In the genomic region with DNA sequence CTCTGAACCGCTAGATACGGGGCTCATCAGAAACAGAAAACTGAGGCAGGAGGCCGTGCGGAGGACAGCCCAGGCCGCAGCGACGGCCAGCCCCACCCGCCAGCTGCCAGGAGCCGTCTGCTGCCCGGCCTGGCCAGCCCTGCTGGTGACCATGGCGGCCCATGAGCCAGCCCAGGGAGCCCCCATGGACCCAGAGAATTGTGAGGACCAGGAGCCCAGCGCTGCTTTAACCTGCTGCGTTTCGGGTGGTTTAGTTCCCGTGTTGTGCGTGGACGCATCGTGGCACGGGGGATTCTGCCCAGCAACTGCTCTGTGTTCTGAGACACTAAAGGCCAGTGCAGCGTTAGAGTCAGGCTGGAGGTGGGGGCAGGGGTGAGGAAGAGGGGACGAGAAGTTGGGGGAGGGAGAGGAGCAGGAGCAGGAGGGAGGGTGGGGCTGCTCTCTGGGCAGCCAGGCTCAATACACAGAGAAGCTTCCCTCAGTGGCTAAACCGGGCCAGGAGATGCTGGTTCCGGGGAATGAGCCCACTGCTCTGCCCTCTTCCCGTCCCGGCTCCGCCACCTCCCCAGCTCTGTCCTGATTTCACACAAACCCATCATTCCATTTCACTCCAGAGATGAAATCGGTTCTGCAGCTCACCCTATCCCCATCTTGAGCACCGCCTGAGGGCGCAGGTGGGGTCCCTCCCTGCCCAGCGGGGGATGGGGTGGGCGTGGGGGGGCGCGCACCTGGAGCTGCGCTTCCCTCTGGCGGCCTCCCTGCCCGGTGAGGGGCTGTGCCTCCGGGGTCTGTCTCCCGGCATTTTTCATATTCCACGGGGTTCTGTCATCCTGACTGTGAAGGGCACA, we compare ENCODE assay signal across 8 cellular contexts. TPM values are rescaled to one million over a fixed set of nuclear protein-coding genes. Genes with fewer than 3 reads are reported as not detected.
DNase-seq lines count a peak whose midpoint lies in the region; ATAC-seq and TF ChIP-seq lines count a peak whose summit lies in the region.

No MANE protein-coding gene starts in this region.

- TF ChIP-seq POLR2A in stomach (IDR thresholded peaks at IDR 0.05) = no peak

- H3K36me3 ChIP-seq in HUES48 (ENCODE audit: control insufficient read depth, insufficient read depth, low read length) = no peaks in the 10 kb centered on the region
- H3K36me3 ChIP-seq in stomach = no peaks in the 10 kb centered on the region

- H3K4me1 Mint-ChIP-seq in activated naive CD4-positive, alpha-beta T cell treated with anti-CD3 and anti-CD28 coated beads, Interleukin-2, amount 10 ng/mL, durations not matched to agents 7 days and 5 days = peaks cover 54% of the 10 kb centered on the region

- peaks cover 7% of the 10 kb centered on the region for H3K9me3 ChIP-seq in HUES48 (ENCODE audit: control insufficient read depth, insufficient read depth, low read length)
- H3K9me3 ChIP-seq in iPS-18c (ENCODE audit: control insufficient read depth, insufficient read depth, low read length) = peaks cover 8% of the 10 kb centered on the region
- peaks cover 0 to 49% (median 26%) of the 10 kb centered on the region in 4 donors for H3K9me3 ChIP-seq in stomach

- H3K4me1 ChIP-seq in HUES48 (ENCODE audit: control insufficient read depth, insufficient read depth, low read length) (no peaks in the 10 kb centered on the region), stomach (peaks cover 17 to 38% (median 26%) of the 10 kb centered on the region in 4 donors)

- WGBS in stomach, 5 donors = 60 to 91% (median 64%) methylated on average over 21 to 39 of the region's 39 CpGs

- CTCF ChIA-PET in activated naive CD4-positive, alpha-beta T cell treated with anti-CD3 and anti-CD28 coated beads, Interleukin-2, amount 10 ng/mL, durations not matched to agents 7 days and 5 days (lab: Charles Lee) = interaction anchor here (1.3 to 1.4 kb wide), 2 partner anchors 17 to 35 kb away, joined by 3 to 4 read pairs; no protein-coding TSS in a partner anchor

- no peak for TF ChIP-seq CTCF in stomach (IDR thresholded peaks at IDR 0.05)

- H3K27me3 ChIP-seq in HUES48 (ENCODE audit: control insufficient read depth, insufficient read depth, low read length) = peaks cover 87% of the 10 kb centered on the region
- peaks cover 0 to 14% (median 0%) of the 10 kb centered on the region in 3 donors for H3K27me3 ChIP-seq in stomach

- peaks cover 20% of the 10 kb centered on the region for H3K9me3 Mint-ChIP-seq in activated naive CD4-positive, alpha-beta T cell treated with anti-CD3 and anti-CD28 coated beads, Interleukin-2, amount 10 ng/mL, durations not matched to agents 7 days and 5 days

- H3K27me3 Mint-ChIP-seq in activated naive CD4-positive, alpha-beta T cell treated with anti-CD3 and anti-CD28 coated beads, Interleukin-2, amount 10 ng/mL, durations not matched to agents 7 days and 5 days = peaks cover 17% of the 10 kb centered on the region

- peak overlapping the region; percentile 76 for H3K4me3 ChIP-seq in HUES48 (ENCODE audit: low read depth, low read length)
- peak overlapping the region; percentile 52 for H3K4me3 ChIP-seq in iPS-18c (ENCODE audit: insufficient read depth, low read depth, low read length)
- peak overlapping the region; percentile 49 to 64 (median 55) for H3K4me3 ChIP-seq in stomach

- no peak for ATAC-seq in HG02870 (IDR thresholded peaks at IDR 0.05; ENCODE audit: unreplicated experiment)
- ATAC-seq in HG02885 (IDR thresholded peaks at IDR 0.05; ENCODE audit: poor library complexity, unreplicated experiment) = no peak

- no peak overlapping the region for H3K27ac ChIP-seq in HUES48 (ENCODE audit: low read depth, low read length)
- H3K27ac ChIP-seq in stomach = peak overlapping the region; percentile 47 to 87 (median 78)

- peaks cover 26% of the 10 kb centered on the region for H3K36me3 Mint-ChIP-seq in activated naive CD4-positive, alpha-beta T cell treated with anti-CD3 and anti-CD28 coated beads, Interleukin-2, amount 10 ng/mL, durations not matched to agents 7 days and 5 days

- TF ChIP-seq EP300 in stomach (IDR thresholded peaks at IDR 0.05) = no peak

- DNase-seq in activated naive CD4-positive, alpha-beta T cell treated with anti-CD3 and anti-CD28 coated beads, Interleukin-2, amount 10 ng/mL, durations not matched to agents 7 days and 5 days = no peak
- DNase-seq in stomach (no peak), dedifferentiated amniotic fluid mesenchymal stem cell (ENCODE audit: extremely low spot score) (no peak)
- no peak for DNase-seq in stimulated activated CD4-positive, alpha-beta T cell treated with anti-CD3 and anti-CD28 coated beads, Interleukin-1b, Interleukin-23, amount 100 ng/mL, for 48 hours

- H3K9ac ChIP-seq in HUES48 (ENCODE audit: low read depth, low read length) = no peak overlapping the region

- intact Hi-C loops in stomach (cut with DNase I; ENCODE audit: low total_unique reads) = no loop called here

- peak overlapping the region; percentile 88 for H3K27ac Mint-ChIP-seq in activated naive CD4-positive, alpha-beta T cell treated with anti-CD3 and anti-CD28 coated beads, Interleukin-2, amount 10 ng/mL, durations not matched to agents 7 days and 5 days

- peak overlapping the region; percentile 89 for H3K4me3 Mint-ChIP-seq in activated naive CD4-positive, alpha-beta T cell treated with anti-CD3 and anti-CD28 coated beads, Interleukin-2, amount 10 ng/mL, durations not matched to agents 7 days and 5 days

RNA-seq across cellular contexts. Expression of a gene that starts 44.4 kb away (rescaled TPM):
- 10 to 100 TPM in 3 of 5 donors, 1 to 10 TPM in 2; 2.2 to 63.6 (median 23.0) TPM for total RNA-seq in stomach
- 10 to 100 TPM; 33.2 to 43.7 (median 37.9) TPM for polyA plus RNA-seq in stomach

RNA-seq across cellular contexts. Expression of a gene that starts 44.6 kb away (rescaled TPM):
- total RNA-seq in stomach = 10 to 100 TPM in 4 of 5 donors, 1 to 10 TPM in 1; 7.0 to 69.5 (median 12.9) TPM
- 10 to 100 TPM in 2 of 3 donors, 1 to 10 TPM in 1; 6.6 to 16.0 (median 13.6) TPM for polyA plus RNA-seq in stomach
